22 cellular contexts compared by ENCODE assay signal in genomic region chr9:12781334-12781733, GRCh38. TPM values are rescaled to one million over a fixed set of nuclear protein-coding genes. Genes with fewer than 3 reads are reported as not detected.
"Had no signal": no experiment of that assay in that cellular context is flagged by ENCODE, and none has a peak within 500 bp of the region (broad histone marks: within the 10 kb centered on the region; RNA-seq: fewer than 3 reads in every experiment).

No MANE protein-coding gene starts in this region.

- H3K36me3 ChIP-seq: breast epithelium, gastrocnemius medialis, heart left ventricle, right lobe of liver, tibial nerve had no signal

- H3K27ac ChIP-seq: breast epithelium, gastrocnemius medialis, psoas muscle, right lobe of liver, tibial nerve had no signal

- H3K4me1 ChIP-seq: breast epithelium had no signal

- H3K9me3 ChIP-seq: breast epithelium, psoas muscle, right lobe of liver had no signal

- H3K27me3 ChIP-seq: breast epithelium, gastrocnemius medialis, heart left ventricle, right lobe of liver, tibial nerve had no signal

- H3K4me3 ChIP-seq: breast epithelium, gastrocnemius medialis, heart left ventricle, psoas muscle, right lobe of liver, tibial nerve had no signal

- DNase-seq: activated CD4-positive, alpha-beta T cell treated with anti-CD3 and anti-CD28 coated beads, Interleukin-2, amount 10 ng/mL, durations not matched to agents 7 days and 5 days; activated CD8-positive, alpha-beta memory T cell treated with anti-CD3 and anti-CD28 coated beads, Interleukin-2, amount 50 U/mL, for 4 hours; activated CD8-positive, alpha-beta T cell treated with anti-CD3 and anti-CD28 coated beads, Interleukin-2, amount 10 ng/mL, durations not matched to agents 7 days and 5 days; activated effector memory CD4-positive, alpha-beta T cell treated with Interleukin-2 at 50 U/mL for 16 hours; activated naive CD4-positive, alpha-beta T cell treated with anti-CD3 and anti-CD28 coated beads, Interleukin-2, amount 50 U/mL, for 16 hours; activated T-cell treated with anti-CD3 and anti-CD28 coated beads, Interleukin-2, amount 50 U/mL, for 48 hours; aorta; cerebellar nuclear complex; effector CD8-positive, alpha-beta T cell; gastrocnemius medialis; heart left ventricle; kidney glomerular epithelial cell; left ventricle myocardium superior; psoas muscle; right lobe of liver; stimulated activated CD4-positive, alpha-beta T cell treated with anti-CD3 and anti-CD28 coated beads, Interleukin-4, amount 100 ng/mL, for 24 hours; stimulated activated naive B cell treated with anti-CD40 and anti-IgM and Interleukin-4, amounts not matched to agents 10 μg/mL and 1 μg/mL and 100 μg/mL, for 72 hours; T1000 had no signal

- ATAC-seq: activated CD4-positive, CD25-positive, alpha-beta regulatory T cell treated with anti-CD3 and anti-CD28 coated beads, Interleukin-2, amount 50 U/mL, for 24 hours; activated CD8-positive, alpha-beta T cell treated with anti-CD3 and anti-CD28 coated beads, Interleukin-2, amount 10 ng/mL, durations not matched to agents 7 days and 5 days; gastrocnemius medialis; heart left ventricle; left ventricle myocardium superior; psoas muscle; right lobe of liver; stimulated activated naive B cell treated with anti-CD40 and anti-IgM and Interleukin-4, amounts not matched to agents 10 μg/mL and 1 μg/mL and 100 μg/mL, for 72 hours had no signal

RNA-seq across cellular contexts. Expression of gene LURAP1L, which starts 6.5 kb away (rescaled TPM):
- total RNA-seq: activated CD4-positive, alpha-beta T cell treated with anti-CD3 and anti-CD28 coated beads, Interleukin-2, amount 10 ng/mL, durations not matched to agents 7 days and 5 days; activated CD8-positive, alpha-beta T cell treated with anti-CD3 and anti-CD28 coated beads, Interleukin-2, amount 10 ng/mL, durations not matched to agents 7 days and 5 days; T-helper 1 cell treated with Interleukin-12 subunit alpha and Interleukin-12 subunit beta and Interleukin-4 antibody, amounts not matched to agents 30 ng/mL and 1 ng/mL, for 36 hours had no signal
